Comparison of ENCODE assay signal across 23 cellular contexts in the genomic region with DNA sequence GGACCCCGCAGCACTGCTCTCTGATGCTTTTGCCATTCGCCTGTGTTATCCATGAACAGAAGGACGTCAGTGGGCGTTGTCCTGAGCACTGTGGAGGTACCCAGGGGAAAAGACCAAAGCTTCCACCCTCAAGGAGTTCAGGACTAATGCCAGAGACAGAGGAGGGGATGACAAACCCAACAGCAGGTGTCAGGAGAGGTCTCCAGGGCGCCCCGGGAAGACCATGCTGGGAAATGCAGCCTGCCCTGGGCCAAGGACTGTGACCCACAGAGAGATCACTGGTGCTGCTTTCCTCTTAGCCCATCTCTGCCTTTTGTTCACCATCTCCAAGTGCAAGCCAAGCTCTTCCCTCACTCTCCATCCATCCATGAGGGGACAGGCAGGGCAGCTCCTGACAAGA.
"Had no signal": no experiment of that assay in that cellular context is flagged by ENCODE, and none has a peak within 500 bp of the region (broad histone marks: within the 10 kb centered on the region; RNA-seq: fewer than 3 reads in every experiment).

No MANE protein-coding gene starts in this region.

- H3K36me3 ChIP-seq: colonic mucosa, esophagus muscularis mucosa, heart right ventricle, lower lobe of right lung, neutrophil, prostate gland, sigmoid colon, thoracic aorta, tibial nerve had no signal

- H3K4me1 ChIP-seq: colonic mucosa, esophagus muscularis mucosa, foreskin keratinocyte, heart right ventricle, lower lobe of right lung, prostate gland, sigmoid colon, tibial nerve had no signal

- ATAC-seq: foreskin keratinocyte; heart right ventricle; left cardiac atrium; left ventricle myocardium superior; lower lobe of right lung; naive thymus-derived CD8-positive, alpha-beta T cell; right cardiac atrium; stimulated activated effector memory CD8-positive, alpha-beta T cell treated with anti-CD3 and anti-CD28 coated beads, Interleukin-12 subunit alpha, Interleukin-12 subunit beta, amount 100 ng/mL, for 72 hours; stimulated activated naive CD8-positive, alpha-beta T cell treated with anti-CD3 and anti-CD28 coated beads, Interleukin-15, Interleukin-2, amounts not matched to agents 100 U/mL and 50 U/mL, for 24 hours had no signal

- DNase-seq: colonic mucosa; dermis blood vessel endothelial cell; effector memory CD4-positive, alpha-beta T cell; foreskin keratinocyte; glutamatergic neuron; heart right ventricle; hippocampal formation; left cardiac atrium; left ventricle myocardium superior; lower lobe of right lung; naive thymus-derived CD8-positive, alpha-beta T cell; sigmoid colon; stimulated activated CD4-positive, alpha-beta T cell treated with anti-CD3 and anti-CD28 coated beads, Interleukin-2, amount 100 ng/mL, for 24 hours; stimulated activated CD4-positive, alpha-beta T cell treated with anti-CD3 and anti-CD28 coated beads, Interleukin-4, amount 100 ng/mL, for 24 hours; stimulated activated naive CD8-positive, alpha-beta T cell treated with anti-CD3 and anti-CD28 coated beads, Interleukin-15, Interleukin-2, amounts not matched to agents 100 U/mL and 50 U/mL, for 24 hours; substantia nigra had no signal

- H3K27me3 ChIP-seq: colonic mucosa, foreskin keratinocyte, neutrophil, sigmoid colon, tibial nerve had no signal

- H3K4me3 ChIP-seq: colonic mucosa, esophagus muscularis mucosa, heart right ventricle, lower lobe of right lung, prostate gland, sigmoid colon, thoracic aorta, tibial nerve had no signal

- H3K27ac ChIP-seq: colonic mucosa, esophagus muscularis mucosa, foreskin keratinocyte, heart right ventricle, lower lobe of right lung, neutrophil, prostate gland, sigmoid colon, thoracic aorta, tibial nerve had no signal

- H3K9me3 ChIP-seq: colonic mucosa, esophagus muscularis mucosa, heart right ventricle, lower lobe of right lung, neutrophil, prostate gland, sigmoid colon, thoracic aorta, tibial nerve had no signal
